In genomic region chr3:47895241-47895640, GRCh38 we compare ENCODE assay signal across 23 cellular contexts.
A peak's percentile ranks its signal among the peaks of the same experiment; 100 is the strongest.
DNase-seq lines count a peak whose midpoint lies in the region; FAIRE-seq and TF ChIP-seq lines count a peak whose summit lies in the region.
"Had no signal": no experiment of that assay in that cellular context is flagged by ENCODE, and none has a peak within 500 bp of the region (broad histone marks: within the 10 kb centered on the region; RNA-seq: fewer than 3 reads in every experiment).

No MANE protein-coding gene starts in this region.

- H3K9me3 ChIP-seq in HUES6 (ENCODE audit: control insufficient read depth, insufficient read depth, low read depth, low read length), result no peaks in the 10 kb centered on the region
- H3K9me3 ChIP-seq in neuronal stem cell (replicated peaks in 1 of 2; ENCODE audit: control insufficient read depth in 2 of 2, insufficient read depth in 1 of 2, low read depth in 1 of 2, low read length in 2 of 2), result no peaks in the 10 kb centered on the region
- H3K9me3 ChIP-seq: BE2C had no signal

- H2BK12ac ChIP-seq in neuronal stem cell (ENCODE audit: low read length), result no peak overlapping the region

- DNase-seq in GM12865 (ENCODE audit: low read depth) (peak; percentile 9), chondrocyte (ENCODE audit: low spot score) (no peak), neuronal stem cell (ENCODE audit: low spot score) (no peak), NCI-H510A (lab: John Stamatoyannopoulos, UW) (no peak), H7 (no peak), GM19239 (ENCODE audit: insufficient read length, low spot score) (no peak)
- no peak for DNase-seq in activated T-cell treated with anti-CD3 and anti-CD28 coated beads, Interleukin-2, amount 50 U/mL, for 24 hours
- DNase-seq: ACHN; BE2C; C1 segment of cervical spinal cord; CD4-positive, CD25-positive, alpha-beta regulatory T cell; CD8-positive, alpha-beta memory T cell; COR-L47; DMS 273 treated with DMSO at 0.1 percent for 48 hours; DMS53; DND-41; EL had no signal

- no peak overlapping the region for H3K4me2 ChIP-seq in neuronal stem cell (ENCODE audit: insufficient read depth, low read length, poor library complexity, severe bottlenecking)
- H3K4me2 ChIP-seq: GM23338 had no signal

- no peak overlapping the region for H3K4me3 ChIP-seq in GM12865 (ENCODE audit: low read depth, low read length)
- no peak overlapping the region for H3K4me3 ChIP-seq in HUES6 (ENCODE audit: low read depth, low read length)
- H3K4me3 ChIP-seq in neuronal stem cell (ENCODE audit: low read length in 2 of 2), result no peak overlapping the region
- H3K4me3 ChIP-seq in H7 (ENCODE audit: insufficient read depth, low read depth, low read length), result no peak overlapping the region
- H3K4me3 ChIP-seq: GM23338 had no signal

- H3K27ac ChIP-seq in HUES6 (ENCODE audit: low read depth, low read length), result peak overlapping the region; percentile 23; the same call in 1 of the 2 replicates
- no peak overlapping the region for H3K27ac ChIP-seq in neuronal stem cell (replicated peaks; ENCODE audit: low read length)

- H3K4ac ChIP-seq in neuronal stem cell (ENCODE audit: low read length), result no peak overlapping the region

- H4K8ac ChIP-seq in neuronal stem cell (ENCODE audit: low read depth, low read length), result no peak overlapping the region

- FAIRE-seq in GM19239 (lab: Jason Lieb, UNC), result no peak
- FAIRE-seq: A204.1, GM12892, GM18507, H54 had no signal

- H3K9me3 Mint-ChIP-seq in chondrocyte (ENCODE audit: low read depth), result no peaks in the 10 kb centered on the region
- no peaks in the 10 kb centered on the region for H3K9me3 Mint-ChIP-seq in activated T-cell treated with anti-CD3 and anti-CD28 coated beads, Interleukin-2, amount 50 U/mL, for 24 hours
- H3K9me3 Mint-ChIP-seq: CD4-positive, CD25-positive, alpha-beta regulatory T cell; CD8-positive, alpha-beta memory T cell; GM23338 had no signal

- peak overlapping the region; percentile 52 for H3K27ac Mint-ChIP-seq in chondrocyte (ENCODE audit: unreplicated experiment)
- no peak overlapping the region for H3K27ac Mint-ChIP-seq in activated T-cell treated with anti-CD3 and anti-CD28 coated beads, Interleukin-2, amount 50 U/mL, for 24 hours
- H3K27ac Mint-ChIP-seq: CD4-positive, CD25-positive, alpha-beta regulatory T cell had no signal

- H3K27me3 ChIP-seq in HUES6 (ENCODE audit: control insufficient read depth, insufficient read depth, low read length) (no peaks in the 10 kb centered on the region), neuronal stem cell (ENCODE audit: control insufficient read depth in 3 of 3, insufficient read depth in 3 of 3, low read depth in 1 of 3, low read length in 3 of 3) (no peaks in the 10 kb centered on the region), H7 (ENCODE audit: control insufficient read depth, insufficient read depth, low read length) (no peaks in the 10 kb centered on the region)
- H3K27me3 ChIP-seq: BE2C had no signal

- no peak overlapping the region for H2AK5ac ChIP-seq in neuronal stem cell (ENCODE audit: low read depth, low read length)

- peaks cover 31% of the 10 kb centered on the region for H3K36me3 Mint-ChIP-seq in chondrocyte (ENCODE audit: low read depth)
- peaks cover 53% of the 10 kb centered on the region for H3K36me3 Mint-ChIP-seq in activated T-cell treated with anti-CD3 and anti-CD28 coated beads, Interleukin-2, amount 50 U/mL, for 24 hours (ENCODE audit: low read depth)

- no peak overlapping the region for H2BK5ac ChIP-seq in neuronal stem cell (ENCODE audit: low read length)

- H3K9ac ChIP-seq in HUES6 (ENCODE audit: low read length) (no peak overlapping the region), neuronal stem cell (ENCODE audit: low read depth, low read length, poor library complexity) (no peak overlapping the region)

- peaks cover 14% of the 10 kb centered on the region for H3K4me1 Mint-ChIP-seq in chondrocyte (ENCODE audit: low read depth)
- peaks cover 9% of the 10 kb centered on the region for H3K4me1 Mint-ChIP-seq in activated T-cell treated with anti-CD3 and anti-CD28 coated beads, Interleukin-2, amount 50 U/mL, for 24 hours (ENCODE audit: low read depth)

- H3K27me3 Mint-ChIP-seq in chondrocyte (ENCODE audit: low read depth), result no peaks in the 10 kb centered on the region
- no peaks in the 10 kb centered on the region for H3K27me3 Mint-ChIP-seq in activated T-cell treated with anti-CD3 and anti-CD28 coated beads, Interleukin-2, amount 50 U/mL, for 24 hours
- H3K27me3 Mint-ChIP-seq: CD4-positive, CD25-positive, alpha-beta regulatory T cell; CD8-positive, alpha-beta memory T cell had no signal

- H3K14ac ChIP-seq in neuronal stem cell (ENCODE audit: low read length), result no peak overlapping the region

- no peaks in the 10 kb centered on the region for H3K79me1 ChIP-seq in neuronal stem cell (ENCODE audit: low read depth, low read length)

- no peak overlapping the region for H2BK120ac ChIP-seq in neuronal stem cell (ENCODE audit: low read depth, low read length)

- H2AFZ ChIP-seq in neuronal stem cell (ENCODE audit: low read length), result no peak overlapping the region
- H2AFZ ChIP-seq: GM23338 had no signal

- TF ChIP-seq CTCF in GM12865 (IDR thresholded peaks at IDR 0.05; ENCODE audit: insufficient read depth, low read depth, low read length, missing control alignments) (no peak), chondrocyte (IDR thresholded peaks at IDR 0.05) (no peak)

- H4K91ac ChIP-seq in neuronal stem cell (ENCODE audit: low read depth, low read length, poor library complexity), result peak overlapping the region; percentile 79

- H2BK15ac ChIP-seq in neuronal stem cell (ENCODE audit: low read length), result no peak overlapping the region

- WGBS in neuronal stem cell (ENCODE audit: extremely low coverage in 2 of 2, insufficient read length in 2 of 2, insufficient replicate concordance in 1 of 2), 2 donors, result no CpG with 5 or more reads among the region's 3 CpGs

- no peak overlapping the region for H3K4me3 Mint-ChIP-seq in chondrocyte (ENCODE audit: unreplicated experiment)
- H3K4me3 Mint-ChIP-seq in activated T-cell treated with anti-CD3 and anti-CD28 coated beads, Interleukin-2, amount 50 U/mL, for 24 hours, result no peak overlapping the region
- H3K4me3 Mint-ChIP-seq: CD4-positive, CD25-positive, alpha-beta regulatory T cell; CD8-positive, alpha-beta memory T cell; GM23338 had no signal

- peaks cover 34% of the 10 kb centered on the region for H3K36me3 ChIP-seq in HUES6 (ENCODE audit: control insufficient read depth, insufficient read depth, low read length)
- H3K36me3 ChIP-seq in neuronal stem cell (replicated peaks in 1 of 2; ENCODE audit: control insufficient read depth in 2 of 2, insufficient read depth in 2 of 2, low read length in 2 of 2), result peaks cover 2 to 32% of the 10 kb centered on the region in 2 donors
- H3K36me3 ChIP-seq in H7 (replicated peaks; ENCODE audit: control insufficient read depth, insufficient read depth, low read length), result peaks cover 12% of the 10 kb centered on the region
- H3K36me3 ChIP-seq: BE2C had no signal

- no peak overlapping the region for H3K18ac ChIP-seq in neuronal stem cell (ENCODE audit: low read length)

- no peak overlapping the region for H3K23ac ChIP-seq in neuronal stem cell (ENCODE audit: low read depth, low read length, poor library complexity)

- H3K4me1 ChIP-seq in HUES6 (ENCODE audit: control insufficient read depth, insufficient read depth, low read length) (peaks cover 37% of the 10 kb centered on the region), neuronal stem cell (ENCODE audit: control insufficient read depth in 2 of 2, insufficient read depth in 1 of 2, low read depth in 1 of 2, low read length in 2 of 2) (peaks cover 17 to 39% of the 10 kb centered on the region in 2 donors)
- H3K4me1 ChIP-seq: BE2C had no signal
